In the genomic region with DNA sequence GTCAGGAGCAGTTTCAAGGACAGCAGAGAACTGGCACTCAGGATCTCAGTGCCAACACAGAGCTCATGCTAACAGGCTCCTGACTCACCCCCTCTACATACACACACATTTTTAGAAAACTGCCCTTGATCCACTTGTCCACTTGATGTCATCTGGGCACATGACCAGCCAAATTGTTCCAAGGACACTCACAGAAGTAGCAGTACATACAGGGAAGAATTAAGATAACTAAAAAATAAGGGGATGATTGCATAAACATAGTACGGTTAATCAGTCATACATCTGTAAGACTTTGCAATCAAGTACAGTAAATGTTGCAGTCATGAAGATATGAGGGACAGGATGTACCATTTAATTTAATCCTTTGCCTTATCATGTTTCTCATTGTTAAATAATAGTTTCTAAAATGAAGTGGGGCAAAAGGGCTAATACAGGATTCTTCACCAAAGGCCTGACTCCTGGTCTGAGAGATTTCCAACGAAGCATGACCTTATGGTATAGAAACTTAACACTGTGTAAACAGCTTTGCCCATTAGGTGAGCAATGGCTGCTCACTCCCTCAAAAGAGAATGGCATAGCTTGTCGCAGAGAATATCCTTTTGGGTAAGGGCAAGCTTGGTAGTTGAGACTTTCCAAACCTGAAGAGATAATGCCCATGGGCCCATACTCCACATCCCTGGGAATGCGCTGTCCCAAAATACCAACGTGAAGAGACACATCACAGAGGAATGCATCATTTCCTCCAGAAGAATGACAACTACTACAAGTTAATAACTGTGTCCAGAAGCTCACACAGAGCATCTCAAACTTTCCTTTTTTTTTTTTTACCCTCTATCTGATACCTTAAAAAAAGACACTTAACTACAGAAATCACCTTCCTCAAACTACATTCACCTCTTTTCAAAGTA, we compare ENCODE assay signal across 13 cellular contexts.
DNase-seq lines count a peak whose midpoint lies in the region; ATAC-seq and TF ChIP-seq lines count a peak whose summit lies in the region.
"Had no signal": no experiment of that assay in that cellular context is flagged by ENCODE, and none has a peak within 500 bp of the region (broad histone marks: within the 10 kb centered on the region; RNA-seq: fewer than 3 reads in every experiment).

No MANE protein-coding gene starts in this region.

- H3K4me2 ChIP-seq in hepatocyte, result no peak overlapping the region

- H3K27ac Mint-ChIP-seq in naive thymus-derived CD8-positive, alpha-beta T cell, result no peak overlapping the region
- H3K27ac Mint-ChIP-seq in T-cell, result no peak overlapping the region
- H3K27ac Mint-ChIP-seq: nephron had no signal

- H3K4me1 ChIP-seq in ACC112 (ENCODE audit: control insufficient read depth, insufficient read depth, low read length, unreplicated experiment) (peaks cover 19% of the 10 kb centered on the region), body of pancreas (peaks cover 29% of the 10 kb centered on the region), hepatocyte (ENCODE audit: insufficient read depth) (no peaks in the 10 kb centered on the region), transverse colon (peaks cover 0 to 6% (median 0%) of the 10 kb centered on the region in 4 donors)
- H3K4me1 ChIP-seq: breast epithelium had no signal

- peak; percentile 92 for ATAC-seq in body of pancreas
- ATAC-seq in naive thymus-derived CD8-positive, alpha-beta T cell, result no peak
- no peak for ATAC-seq in T-cell (replicated peaks in 1 of 4)

- H3K27me3 ChIP-seq in ACC112 (ENCODE audit: insufficient read depth, low read length) (no peaks in the 10 kb centered on the region), body of pancreas (no peaks in the 10 kb centered on the region), hepatocyte (no peaks in the 10 kb centered on the region), transverse colon (no peaks in the 10 kb centered on the region)
- H3K27me3 ChIP-seq: breast epithelium had no signal

- H3K4me3 ChIP-seq in ACC112 (ENCODE audit: low read depth, low read length) (peak overlapping the region; percentile 11; the same call in 1 of the 2 replicates), body of pancreas (no peak overlapping the region), hepatocyte (no peak overlapping the region), transverse colon (no peak overlapping the region)
- H3K4me3 ChIP-seq: breast epithelium had no signal

- peaks cover 5 to 27% (median 8%) of the 10 kb centered on the region in 4 donors for H3K4me1 Mint-ChIP-seq in naive thymus-derived CD8-positive, alpha-beta T cell
- H3K4me1 Mint-ChIP-seq in T-cell, result peaks cover 0 to 10% (median 0%) of the 10 kb centered on the region in 3 donors

- POLR2A ChIA-PET in naive thymus-derived CD8-positive, alpha-beta T cell (lab: Charles Lee), result no interaction called here
- POLR2A ChIA-PET in T-cell (lab: Charles Lee), result interaction anchor here in 1 of 2 donors (0.5 kb wide), 1 partner anchor 94 kb away, joined by 4 read pairs; the partner anchor contains the start of gene ARMH3

- H3K4me3 Mint-ChIP-seq in naive thymus-derived CD8-positive, alpha-beta T cell, result no peak overlapping the region
- no peak overlapping the region for H3K4me3 Mint-ChIP-seq in T-cell
- H3K4me3 Mint-ChIP-seq: CD14-positive monocyte, nephron had no signal

- intact Hi-C loops in body of pancreas (cut with DNase I) (no loop called here), transverse colon (cut with DNase I; ENCODE audit: low total_unique reads) (no loop called here)

- no peaks in the 10 kb centered on the region for H3K9me3 Mint-ChIP-seq in naive thymus-derived CD8-positive, alpha-beta T cell
- H3K9me3 Mint-ChIP-seq in T-cell, result no peaks in the 10 kb centered on the region
- H3K9me3 Mint-ChIP-seq: CD14-positive monocyte, nephron had no signal

- CTCF ChIA-PET in T-cell (lab: Charles Lee), result interaction anchor here (0.5 to 0.7 kb wide), 4 partner anchors 9 to 536 kb away, joined by 3 to 4 read pairs (median 3); no protein-coding TSS in a partner anchor

- no peaks in the 10 kb centered on the region for H4K20me1 ChIP-seq in hepatocyte (ENCODE audit: insufficient read depth, poor library complexity, severe bottlenecking)

- H3K27me3 Mint-ChIP-seq in naive thymus-derived CD8-positive, alpha-beta T cell, result no peaks in the 10 kb centered on the region
- H3K27me3 Mint-ChIP-seq in T-cell, result no peaks in the 10 kb centered on the region

- H3K9me3 ChIP-seq in body of pancreas, result no peaks in the 10 kb centered on the region
- no peaks in the 10 kb centered on the region for H3K9me3 ChIP-seq in hepatocyte (ENCODE audit: low read depth)
- H3K9me3 ChIP-seq in transverse colon, result no peaks in the 10 kb centered on the region
- H3K9me3 ChIP-seq: breast epithelium had no signal

- H3K27ac ChIP-seq in ACC112 (ENCODE audit: low read depth, low read length) (peak overlapping the region; percentile 83), body of pancreas (peak overlapping the region; percentile 28 to 75 (median 43)), hepatocyte (peak overlapping the region; percentile 46), transverse colon (no peak overlapping the region)
- H3K27ac ChIP-seq: breast epithelium had no signal

- no peak overlapping the region for H2AFZ ChIP-seq in ACC112 (ENCODE audit: low read length, unreplicated experiment)
- no peak overlapping the region for H2AFZ ChIP-seq in hepatocyte

- in situ Hi-C loops in transverse colon (cut with MboI; ENCODE audit: low pct_ligation_motif_present in 1 of 4, low pct_unique_long_range_greater_than_20kb in 1 of 4, low sequenced_read_pairs in 3 of 4), result no loop called here

- H3K36me3 Mint-ChIP-seq in naive thymus-derived CD8-positive, alpha-beta T cell, result peaks cover 4 to 55% (median 17%) of the 10 kb centered on the region in 3 donors
- H3K36me3 Mint-ChIP-seq in T-cell, result peaks cover 45% of the 10 kb centered on the region

- no peaks in the 10 kb centered on the region for H3K9me2 ChIP-seq in hepatocyte (replicated peaks; ENCODE audit: insufficient read depth)

- no peaks in the 10 kb centered on the region for H3K79me2 ChIP-seq in ACC112 (ENCODE audit: control insufficient read depth, insufficient read depth, low read length, unreplicated experiment)
- no peaks in the 10 kb centered on the region for H3K79me2 ChIP-seq in hepatocyte

- WGBS in body of pancreas, 2 donors, result 62 to 65% methylated on average over 5 of the region's 5 CpGs
- 82% methylated on average over 5 of the region's 5 CpGs for WGBS in hepatocyte (ENCODE audit: low lambda C conversion rate, missing lambda C conversion rate)
- WGBS in transverse colon (ENCODE audit: low coverage in 1 of 2), 2 donors, result 76 to 87% methylated on average over 3 to 5 of the region's 5 CpGs

- TF ChIP-seq CTCF in body of pancreas (IDR thresholded peaks at IDR 0.05), result no peak
- TF ChIP-seq CTCF in hepatocyte (IDR thresholded peaks at IDR 0.05; ENCODE audit: poor library complexity), result no peak
- no peak for TF ChIP-seq CTCF in transverse colon (IDR thresholded peaks at IDR 0.05)

- DNase-seq in HT1080 (ENCODE audit: low read depth), result peak; percentile 67
- DNase-seq in body of pancreas, result peak; percentile 45 to 76 (median 60)
- peak; percentile 8 for DNase-seq in hepatocyte (ENCODE audit: low spot score)
- DNase-seq in NK-92 (lab: John Stamatoyannopoulos, UW; ENCODE audit: unreplicated experiment), result no peak
- no peak for DNase-seq in naive thymus-derived CD8-positive, alpha-beta T cell
- DNase-seq in transverse colon, result no peak
- DNase-seq in T-cell, result no peak
- DNase-seq: hippocampal formation, NCI-H446 had no signal

- peaks cover 4% of the 10 kb centered on the region; the same call in 1 of the 2 replicates for H3K36me3 ChIP-seq in ACC112 (ENCODE audit: insufficient read depth, low read length)
- H3K36me3 ChIP-seq in body of pancreas (replicated peaks in 1 of 2; ENCODE audit: insufficient read depth in 1 of 2, low read depth in 2 of 2), result no peaks in the 10 kb centered on the region
- no peaks in the 10 kb centered on the region for H3K36me3 ChIP-seq in hepatocyte (replicated peaks; ENCODE audit: insufficient read depth, low read depth)
- H3K36me3 ChIP-seq in transverse colon, result no peaks in the 10 kb centered on the region
- H3K36me3 ChIP-seq: breast epithelium had no signal

- no peak for TF ChIP-seq EP300 in transverse colon (IDR thresholded peaks at IDR 0.05; ENCODE audit: low read depth)

- TF ChIP-seq POLR2A in body of pancreas (IDR thresholded peaks at IDR 0.05) (no peak), transverse colon (IDR thresholded peaks at IDR 0.05) (no peak)

Comparison
In these comparisons a context has a peak if more than half of its experiments do, and no peak if none do; other contexts are left out.
1. H3K27ac ChIP-seq: peak in ACC112 (single experiment), body of pancreas (4 of 4) and hepatocyte (single experiment); none in transverse colon (0 of 4).
2. DNase-seq: peak in HT1080 (single experiment), body of pancreas (4 of 4) and hepatocyte (single experiment); none in NK-92 (single experiment), naive thymus-derived CD8-positive, alpha-beta T cell (0 of 10), transverse colon (single experiment) and T-cell (0 of 34).